ENCODE assay signal across 3 cellular contexts in the genomic region with DNA sequence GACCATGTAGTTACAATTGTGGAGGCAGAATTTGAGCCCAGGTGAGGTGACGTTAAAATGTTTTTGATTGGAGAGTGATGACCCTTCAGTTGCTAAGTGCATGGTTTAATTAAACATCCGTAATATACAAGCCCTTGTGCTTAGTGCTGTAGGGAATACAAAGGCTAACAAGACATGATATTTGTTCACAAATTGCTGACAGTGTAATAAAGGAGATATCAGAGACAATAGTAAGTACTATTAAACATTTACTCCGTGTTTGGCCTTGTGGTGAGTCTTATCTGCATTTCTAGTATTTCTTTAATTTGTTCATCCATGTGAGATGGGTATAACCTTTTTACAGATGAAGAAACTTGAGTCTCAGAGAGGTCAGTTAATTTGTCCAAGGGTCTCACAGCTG.
TF ChIP-seq lines count a peak whose summit lies in the region.

No MANE protein-coding gene starts in this region.

TF ChIP-seq in HepG2, 621 proteins besides CTCF, POLR2A, EP300 and RAD21:
- TF ChIP-seq STAT5B (CRISPR knock-in tag; IDR thresholded peaks at IDR 0.05) = no peak
- TF ChIP-seq, protein P1, sequence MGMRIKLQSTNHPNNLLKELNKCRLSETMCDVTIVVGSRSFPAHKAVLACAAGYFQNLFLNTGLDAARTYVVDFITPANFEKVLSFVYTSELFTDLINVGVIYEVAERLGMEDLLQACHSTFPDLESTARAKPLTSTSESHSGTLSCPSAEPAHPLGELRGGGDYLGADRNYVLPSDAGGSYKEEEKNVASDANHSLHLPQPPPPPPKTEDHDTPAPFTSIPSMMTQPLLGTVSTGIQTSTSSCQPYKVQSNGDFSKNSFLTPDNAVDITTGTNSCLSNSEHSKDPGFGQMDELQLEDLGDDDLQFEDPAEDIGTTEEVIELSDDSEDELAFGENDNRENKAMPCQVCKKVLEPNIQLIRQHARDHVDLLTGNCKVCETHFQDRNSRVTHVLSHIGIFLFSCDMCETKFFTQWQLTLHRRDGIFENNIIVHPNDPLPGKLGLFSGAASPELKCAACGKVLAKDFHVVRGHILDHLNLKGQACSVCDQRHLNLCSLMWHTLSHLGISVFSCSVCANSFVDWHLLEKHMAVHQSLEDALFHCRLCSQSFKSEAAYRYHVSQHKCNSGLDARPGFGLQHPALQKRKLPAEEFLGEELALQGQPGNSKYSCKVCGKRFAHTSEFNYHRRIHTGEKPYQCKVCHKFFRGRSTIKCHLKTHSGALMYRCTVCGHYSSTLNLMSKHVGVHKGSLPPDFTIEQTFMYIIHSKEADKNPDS (CRISPR knock-in tag; IDR thresholded peaks at IDR 0.05) = no peak
- TF ChIP-seq MAFK (conservative IDR thresholded peaks at IDR 0.05 in 1 of 2, IDR thresholded peaks at IDR 0.05 in 1 of 2; ENCODE audit: low read length in 2 of 2) = peak; percentile 88 to 92
- no peak for TF ChIP-seq ZC3H13 (CRISPR knock-in tag; IDR thresholded peaks at IDR 0.05)
- peak; percentile 89 for TF ChIP-seq MAFF (IDR thresholded peaks at IDR 0.05; ENCODE audit: low read depth, low read length)
- TF ChIP-seq, protein P2, sequence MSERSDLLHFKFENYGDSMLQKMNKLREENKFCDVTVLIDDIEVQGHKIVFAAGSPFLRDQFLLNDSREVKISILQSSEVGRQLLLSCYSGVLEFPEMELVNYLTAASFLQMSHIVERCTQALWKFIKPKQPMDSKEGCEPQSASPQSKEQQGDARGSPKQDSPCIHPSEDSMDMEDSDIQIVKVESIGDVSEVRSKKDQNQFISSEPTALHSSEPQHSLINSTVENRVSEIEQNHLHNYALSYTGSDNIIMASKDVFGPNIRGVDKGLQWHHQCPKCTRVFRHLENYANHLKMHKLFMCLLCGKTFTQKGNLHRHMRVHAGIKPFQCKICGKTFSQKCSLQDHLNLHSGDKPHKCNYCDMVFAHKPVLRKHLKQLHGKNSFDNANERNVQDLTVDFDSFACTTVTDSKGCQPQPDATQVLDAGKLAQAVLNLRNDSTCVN (CRISPR knock-in tag; IDR thresholded peaks at IDR 0.05; ENCODE audit: borderline replicate concordance) = no peak
TF ChIP-seq in HepG2: peak in this region for 2.

TF ChIP-seq in K562, 482 proteins besides CTCF, POLR2A, EP300 and RAD21:
- TF ChIP-seq MAFF (IDR thresholded peaks at IDR 0.05; ENCODE audit: low read length) = peak; percentile 82
- TF ChIP-seq, protein P3, sequence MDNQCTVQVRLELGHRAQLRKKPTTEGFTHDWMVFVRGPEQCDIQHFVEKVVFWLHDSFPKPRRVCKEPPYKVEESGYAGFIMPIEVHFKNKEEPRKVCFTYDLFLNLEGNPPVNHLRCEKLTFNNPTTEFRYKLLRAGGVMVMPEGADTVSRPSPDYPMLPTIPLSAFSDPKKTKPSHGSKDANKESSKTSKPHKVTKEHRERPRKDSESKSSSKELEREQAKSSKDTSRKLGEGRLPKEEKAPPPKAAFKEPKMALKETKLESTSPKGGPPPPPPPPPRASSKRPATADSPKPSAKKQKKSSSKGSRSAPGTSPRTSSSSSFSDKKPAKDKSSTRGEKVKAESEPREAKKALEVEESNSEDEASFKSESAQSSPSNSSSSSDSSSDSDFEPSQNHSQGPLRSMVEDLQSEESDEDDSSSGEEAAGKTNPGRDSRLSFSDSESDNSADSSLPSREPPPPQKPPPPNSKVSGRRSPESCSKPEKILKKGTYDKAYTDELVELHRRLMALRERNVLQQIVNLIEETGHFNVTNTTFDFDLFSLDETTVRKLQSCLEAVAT (IDR thresholded peaks at IDR 0.05) = no peak
- TF ChIP-seq HEY1 (CRISPR knock-in tag; IDR thresholded peaks at IDR 0.05; ENCODE audit: borderline replicate concordance) = no peak
- no peak for TF ChIP-seq NFE2L1 (tag; IDR thresholded peaks at IDR 0.05; ENCODE audit: borderline replicate concordance, low read depth)
- peak; percentile 79 for TF ChIP-seq MAFK (IDR thresholded peaks at IDR 0.05; ENCODE audit: low read length)
- peak; percentile 73 for TF ChIP-seq MAFG (tag; conservative IDR thresholded peaks at IDR 0.05)
- TF ChIP-seq C11orf30 (IDR thresholded peaks at IDR 0.05; ENCODE audit: low read depth) = peak; percentile 80
- TF ChIP-seq ZNF316 (IDR thresholded peaks at IDR 0.05) = peak; percentile 93
- no peak for TF ChIP-seq HDAC6 (IDR thresholded peaks at IDR 0.05; ENCODE audit: low read depth, low read length)

TF ChIP-seq in SK-N-SH treated with all-trans-retinoic acid at 6 μM for 48 hours, 23 proteins besides CTCF, POLR2A, EP300 and RAD21:
- TF ChIP-seq, protein P4, sequence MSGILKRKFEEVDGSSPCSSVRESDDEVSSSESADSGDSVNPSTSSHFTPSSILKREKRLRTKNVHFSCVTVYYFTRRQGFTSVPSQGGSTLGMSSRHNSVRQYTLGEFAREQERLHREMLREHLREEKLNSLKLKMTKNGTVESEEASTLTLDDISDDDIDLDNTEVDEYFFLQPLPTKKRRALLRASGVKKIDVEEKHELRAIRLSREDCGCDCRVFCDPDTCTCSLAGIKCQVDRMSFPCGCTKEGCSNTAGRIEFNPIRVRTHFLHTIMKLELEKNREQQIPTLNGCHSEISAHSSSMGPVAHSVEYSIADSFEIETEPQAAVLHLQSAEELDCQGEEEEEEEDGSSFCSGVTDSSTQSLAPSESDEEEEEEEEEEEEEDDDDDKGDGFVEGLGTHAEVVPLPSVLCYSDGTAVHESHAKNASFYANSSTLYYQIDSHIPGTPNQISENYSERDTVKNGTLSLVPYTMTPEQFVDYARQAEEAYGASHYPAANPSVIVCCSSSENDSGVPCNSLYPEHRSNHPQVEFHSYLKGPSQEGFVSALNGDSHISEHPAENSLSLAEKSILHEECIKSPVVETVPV (CRISPR knock-in tag; IDR thresholded peaks at IDR 0.05) = no peak
- TF ChIP-seq, protein P5, sequence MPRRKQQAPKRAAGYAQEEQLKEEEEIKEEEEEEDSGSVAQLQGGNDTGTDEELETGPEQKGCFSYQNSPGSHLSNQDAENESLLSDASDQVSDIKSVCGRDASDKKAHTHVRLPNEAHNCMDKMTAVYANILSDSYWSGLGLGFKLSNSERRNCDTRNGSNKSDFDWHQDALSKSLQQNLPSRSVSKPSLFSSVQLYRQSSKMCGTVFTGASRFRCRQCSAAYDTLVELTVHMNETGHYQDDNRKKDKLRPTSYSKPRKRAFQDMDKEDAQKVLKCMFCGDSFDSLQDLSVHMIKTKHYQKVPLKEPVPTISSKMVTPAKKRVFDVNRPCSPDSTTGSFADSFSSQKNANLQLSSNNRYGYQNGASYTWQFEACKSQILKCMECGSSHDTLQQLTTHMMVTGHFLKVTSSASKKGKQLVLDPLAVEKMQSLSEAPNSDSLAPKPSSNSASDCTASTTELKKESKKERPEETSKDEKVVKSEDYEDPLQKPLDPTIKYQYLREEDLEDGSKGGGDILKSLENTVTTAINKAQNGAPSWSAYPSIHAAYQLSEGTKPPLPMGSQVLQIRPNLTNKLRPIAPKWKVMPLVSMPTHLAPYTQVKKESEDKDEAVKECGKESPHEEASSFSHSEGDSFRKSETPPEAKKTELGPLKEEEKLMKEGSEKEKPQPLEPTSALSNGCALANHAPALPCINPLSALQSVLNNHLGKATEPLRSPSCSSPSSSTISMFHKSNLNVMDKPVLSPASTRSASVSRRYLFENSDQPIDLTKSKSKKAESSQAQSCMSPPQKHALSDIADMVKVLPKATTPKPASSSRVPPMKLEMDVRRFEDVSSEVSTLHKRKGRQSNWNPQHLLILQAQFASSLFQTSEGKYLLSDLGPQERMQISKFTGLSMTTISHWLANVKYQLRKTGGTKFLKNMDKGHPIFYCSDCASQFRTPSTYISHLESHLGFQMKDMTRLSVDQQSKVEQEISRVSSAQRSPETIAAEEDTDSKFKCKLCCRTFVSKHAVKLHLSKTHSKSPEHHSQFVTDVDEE (CRISPR knock-in tag; IDR thresholded peaks at IDR 0.05) = no peak
- TF ChIP-seq BACH2 (CRISPR knock-in tag; IDR thresholded peaks at IDR 0.05; ENCODE audit: borderline replicate concordance) = no peak
- TF ChIP-seq ZNF70 (CRISPR knock-in tag; IDR thresholded peaks at IDR 0.05) = no peak
- TF ChIP-seq, protein P6, sequence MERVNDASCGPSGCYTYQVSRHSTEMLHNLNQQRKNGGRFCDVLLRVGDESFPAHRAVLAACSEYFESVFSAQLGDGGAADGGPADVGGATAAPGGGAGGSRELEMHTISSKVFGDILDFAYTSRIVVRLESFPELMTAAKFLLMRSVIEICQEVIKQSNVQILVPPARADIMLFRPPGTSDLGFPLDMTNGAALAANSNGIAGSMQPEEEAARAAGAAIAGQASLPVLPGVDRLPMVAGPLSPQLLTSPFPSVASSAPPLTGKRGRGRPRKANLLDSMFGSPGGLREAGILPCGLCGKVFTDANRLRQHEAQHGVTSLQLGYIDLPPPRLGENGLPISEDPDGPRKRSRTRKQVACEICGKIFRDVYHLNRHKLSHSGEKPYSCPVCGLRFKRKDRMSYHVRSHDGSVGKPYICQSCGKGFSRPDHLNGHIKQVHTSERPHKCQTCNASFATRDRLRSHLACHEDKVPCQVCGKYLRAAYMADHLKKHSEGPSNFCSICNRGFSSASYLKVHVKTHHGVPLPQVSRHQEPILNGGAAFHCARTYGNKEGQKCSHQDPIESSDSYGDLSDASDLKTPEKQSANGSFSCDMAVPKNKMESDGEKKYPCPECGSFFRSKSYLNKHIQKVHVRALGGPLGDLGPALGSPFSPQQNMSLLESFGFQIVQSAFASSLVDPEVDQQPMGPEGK (CRISPR knock-in tag; IDR thresholded peaks at IDR 0.05; ENCODE audit: borderline replicate concordance) = no peak
- TF ChIP-seq GLIS3 (CRISPR knock-in tag; IDR thresholded peaks at IDR 0.05) = no peak
- no peak for TF ChIP-seq ARNTL (CRISPR knock-in tag; IDR thresholded peaks at IDR 0.05; ENCODE audit: borderline replicate concordance, low read depth)
- TF ChIP-seq, protein P7, sequence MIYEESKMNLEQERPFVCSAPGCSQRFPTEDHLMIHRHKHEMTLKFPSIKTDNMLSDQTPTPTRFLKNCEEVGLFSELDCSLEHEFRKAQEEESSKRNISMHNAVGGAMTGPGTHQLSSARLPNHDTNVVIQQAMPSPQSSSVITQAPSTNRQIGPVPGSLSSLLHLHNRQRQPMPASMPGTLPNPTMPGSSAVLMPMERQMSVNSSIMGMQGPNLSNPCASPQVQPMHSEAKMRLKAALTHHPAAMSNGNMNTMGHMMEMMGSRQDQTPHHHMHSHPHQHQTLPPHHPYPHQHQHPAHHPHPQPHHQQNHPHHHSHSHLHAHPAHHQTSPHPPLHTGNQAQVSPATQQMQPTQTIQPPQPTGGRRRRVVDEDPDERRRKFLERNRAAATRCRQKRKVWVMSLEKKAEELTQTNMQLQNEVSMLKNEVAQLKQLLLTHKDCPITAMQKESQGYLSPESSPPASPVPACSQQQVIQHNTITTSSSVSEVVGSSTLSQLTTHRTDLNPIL (CRISPR knock-in tag; IDR thresholded peaks at IDR 0.05; ENCODE audit: low read depth) = no peak
- TF ChIP-seq SNAI2 (CRISPR knock-in tag; IDR thresholded peaks at IDR 0.05) = no peak
- no peak for TF ChIP-seq ESRRG (CRISPR knock-in tag; IDR thresholded peaks at IDR 0.05)
- TF ChIP-seq ZC3H10 (CRISPR knock-in tag; IDR thresholded peaks at IDR 0.05) = no peak
TF ChIP-seq in SK-N-SH treated with all-trans-retinoic acid at 6 μM for 48 hours: peak in this region for 0.
